In genomic region chr15:65066001-65066634, GRCh38 we compare ENCODE assay signal across 16 cellular contexts. TPM values are rescaled to one million over a fixed set of nuclear protein-coding genes. Genes with fewer than 3 reads are reported as not detected.
DNase-seq lines count a peak whose midpoint lies in the region; ATAC-seq and TF ChIP-seq lines count a peak whose summit lies in the region.
"Had no signal": no experiment of that assay in that cellular context is flagged by ENCODE, and none has a peak within 500 bp of the region (broad histone marks: within the 10 kb centered on the region; RNA-seq: fewer than 3 reads in every experiment).

No MANE protein-coding gene starts in this region.

- DNase-seq in Caki2 (ENCODE audit: low read depth) (peak; percentile 27), Peyer's patch (no peak), gastrocnemius medialis (no peak), HPDE6-E6E7 (ENCODE audit: extremely low spot score) (no peak)
- no peak for DNase-seq in activated naive CD4-positive, alpha-beta T cell treated with anti-CD3 and anti-CD28 coated beads, Interleukin-2, amount 50 U/mL, for 16 hours
- DNase-seq: GF-D8; KBM-7; stimulated activated CD4-positive, alpha-beta T cell treated with anti-CD3 and anti-CD28 coated beads, Interleukin-4, amount 100 ng/mL, for 1 hour; stimulated activated naive B cell treated with anti-CD40 and anti-IgM and Interleukin-4, amounts not matched to agents 10 μg/mL and 1 μg/mL and 100 μg/mL, for 72 hours had no signal

- H3K9me3 ChIP-seq in Peyer's patch (no peaks in the 10 kb centered on the region), gastroesophageal sphincter (no peaks in the 10 kb centered on the region), gastrocnemius medialis (no peaks in the 10 kb centered on the region)

- TF ChIP-seq CTCF in Peyer's patch (IDR thresholded peaks at IDR 0.05) = no peak
- TF ChIP-seq CTCF in gastroesophageal sphincter (IDR thresholded peaks at IDR 0.05) = no peak
- TF ChIP-seq CTCF in gastrocnemius medialis (IDR thresholded peaks at IDR 0.05 in 4 of 5, conservative IDR thresholded peaks at IDR 0.05 in 1 of 5) = no peak

- 14 to 16% methylated on average over 3 of the region's 3 CpGs for WGBS in gastroesophageal sphincter (ENCODE audit: low coverage in 1 of 2), 2 donors

- in situ Hi-C loops in Caki2 (cut with HindIII; ENCODE audit: low pct_unique_long_range_greater_than_20kb, low sequenced_read_pairs) = no loop called here
- in situ Hi-C loops in gastrocnemius medialis (cut with MboI; ENCODE audit: low sequenced_read_pairs in 4 of 4) = no loop called here

- intact Hi-C loops in gastrocnemius medialis (cut with DNase I; ENCODE audit: low total_unique reads) = no loop called here

- TF ChIP-seq POLR2A in Peyer's patch (IDR thresholded peaks at IDR 0.05) (no peak), gastroesophageal sphincter (IDR thresholded peaks at IDR 0.05) (no peak), gastrocnemius medialis (IDR thresholded peaks at IDR 0.05) (no peak)

- H3K4me3 ChIP-seq in Peyer's patch (peak overlapping the region in 3 of 4 donors; percentile 26 to 46 (median 29)), gastroesophageal sphincter (peak overlapping the region; percentile 70 to 90), gastrocnemius medialis (peak overlapping the region in 2 of 4 donors; percentile 40 to 46)
- H3K4me3 ChIP-seq: lung had no signal

- peaks cover 0 to 23% (median 0%) of the 10 kb centered on the region in 4 donors for H3K4me1 ChIP-seq in Peyer's patch
- H3K4me1 ChIP-seq in gastroesophageal sphincter = peaks cover 18 to 100% (median 53%) of the 10 kb centered on the region in 3 donors
- H3K4me1 ChIP-seq in gastrocnemius medialis = peaks cover 22 to 27% of the 10 kb centered on the region in 2 donors

- H3K36me3 ChIP-seq in Peyer's patch (no peaks in the 10 kb centered on the region), gastroesophageal sphincter (peaks cover 0 to 12% of the 10 kb centered on the region in 2 donors), gastrocnemius medialis (no peaks in the 10 kb centered on the region)

- H3K27ac ChIP-seq in Peyer's patch (peak overlapping the region in 1 of 4 donors; percentile 74), gastroesophageal sphincter (peak overlapping the region; percentile 89 to 99 (median 94)), gastrocnemius medialis (peak overlapping the region in 3 of 4 donors; percentile 50 to 78 (median 70))
- H3K27ac ChIP-seq: VCaP had no signal

- TF ChIP-seq EP300 in gastroesophageal sphincter (IDR thresholded peaks at IDR 0.05) = no peak

- H3K27me3 ChIP-seq in Peyer's patch (peaks cover 0 to 9% of the 10 kb centered on the region in 2 donors), gastroesophageal sphincter (peaks cover 5% of the 10 kb centered on the region), gastrocnemius medialis (peaks cover 0 to 2% (median 0%) of the 10 kb centered on the region in 3 donors)

- no peak for ATAC-seq in gastroesophageal sphincter
- no peak for ATAC-seq in gastrocnemius medialis
- no peak for ATAC-seq in GM21515 (IDR thresholded peaks at IDR 0.05; ENCODE audit: unreplicated experiment)
- ATAC-seq in HG03045 (IDR thresholded peaks at IDR 0.05; ENCODE audit: unreplicated experiment) = no peak
- ATAC-seq: stimulated activated naive B cell treated with anti-CD40 and anti-IgM and Interleukin-4, amounts not matched to agents 10 μg/mL and 1 μg/mL and 100 μg/mL, for 72 hours had no signal

RNA-seq across cellular contexts. Expression of gene RASL12, which starts 1.7 kb away (rescaled TPM):
- not detected in 2 replicates for total RNA-seq in Caki2 (2014; rRNA removed; shearing (Covaris generic); ENCODE audit: low replicate concordance)
- 10 to 100 TPM in 2 of 4 donors, 1 to 10 TPM in 2; 5.1 to 23.1 (median 8.5) TPM for total RNA-seq in Peyer's patch
- 100 to 1,000 TPM in 3 of 4 donors, 10 to 100 TPM in 1; 43.2 to 244 (median 179) TPM for total RNA-seq in gastroesophageal sphincter
- total RNA-seq in gastrocnemius medialis = 1 to 10 TPM; 2.8 to 8.2 (median 5.4) TPM
- total RNA-seq: dermis microvascular lymphatic vessel endothelial cell, SK-MEL-5 had no signal

RNA-seq across cellular contexts. Expression of gene KBTBD13, which starts 10.4 kb away (rescaled TPM):
- total RNA-seq in Caki2 (2014; rRNA removed; shearing (Covaris generic); ENCODE audit: low replicate concordance) = not detected in 2 replicates
- total RNA-seq in Peyer's patch = under 1 TPM in 1 of 4 donors, not detected in 3; 0.38 TPM
- not detected for total RNA-seq in gastroesophageal sphincter
- 1 to 10 TPM in 2 of 4 donors, under 1 TPM in 2; 0.46 to 1.4 (median 1.1) TPM for total RNA-seq in gastrocnemius medialis
- total RNA-seq: dermis microvascular lymphatic vessel endothelial cell, SK-MEL-5 had no signal

RNA-seq across cellular contexts. Expression of gene SLC51B, which starts 20.9 kb away (rescaled TPM):
- not detected in 2 replicates for total RNA-seq in Caki2 (2014; rRNA removed; shearing (Covaris generic); ENCODE audit: low replicate concordance)
- total RNA-seq in Peyer's patch (100 to 1,000 TPM in 3 of 4 donors, 1 to 10 TPM in 1; 4.1 to 374 (median 196) TPM), gastroesophageal sphincter (not detected), gastrocnemius medialis (not detected)
- total RNA-seq: dermis microvascular lymphatic vessel endothelial cell had no signal

RNA-seq across cellular contexts. Expression of gene MTFMT, which starts 36.7 kb away (rescaled TPM):
- total RNA-seq in Caki2 (2014; rRNA removed; shearing (Covaris generic); ENCODE audit: low replicate concordance) = 23.6 and 28.2 TPM in 2 replicates
- 10 to 100 TPM; 22.3 to 39.9 (median 36.9) TPM for total RNA-seq in Peyer's patch
- 10 to 100 TPM; 21.1 to 36.9 (median 29.4) TPM for total RNA-seq in gastroesophageal sphincter
- total RNA-seq in gastrocnemius medialis = 10 to 100 TPM; 17.3 to 34.0 (median 27.9) TPM

RNA-seq across cellular contexts. Expression of gene UBAP1L, which starts 48.9 kb away (rescaled TPM):
- total RNA-seq in Caki2 (2014; rRNA removed; shearing (Covaris generic); ENCODE audit: low replicate concordance) = not detected in 2 replicates
- total RNA-seq in Peyer's patch (1 to 10 TPM; 3.0 to 8.7 (median 5.5) TPM), gastroesophageal sphincter (1 to 10 TPM in 3 of 4 donors, under 1 TPM in 1; 0.12 to 7.5 (median 3.0) TPM), gastrocnemius medialis (1 to 10 TPM in 2 of 4 donors, under 1 TPM in 2; 0.65 to 3.3 (median 1.4) TPM)
